ENCODE assay signal across 16 cellular contexts in the genomic region with DNA sequence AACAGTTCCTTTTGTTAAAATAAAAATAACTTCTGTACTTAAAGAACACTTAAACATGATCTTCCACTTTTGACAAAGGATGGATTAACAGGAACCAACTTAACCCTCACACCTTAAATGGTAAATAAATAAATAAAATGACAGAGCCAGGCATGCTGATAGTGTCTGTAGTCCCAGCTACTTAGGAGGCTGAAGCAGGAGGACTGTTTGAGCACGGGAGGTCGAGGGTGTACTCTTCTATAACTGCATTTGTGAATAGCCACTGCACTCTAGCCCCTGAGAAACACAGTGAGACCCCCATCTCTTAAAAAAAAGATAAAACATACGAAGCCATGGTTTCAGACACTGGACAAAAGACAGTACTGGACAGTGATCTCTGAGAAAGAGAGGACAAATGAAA. TPM values are rescaled to one million over a fixed set of nuclear protein-coding genes. Genes with fewer than 3 reads are reported as not detected.
DNase-seq lines count a peak whose midpoint lies in the region; ATAC-seq, FAIRE-seq and TF ChIP-seq lines count a peak whose summit lies in the region.
"Had no signal": no experiment of that assay in that cellular context is flagged by ENCODE, and none has a peak within 500 bp of the region (broad histone marks: within the 10 kb centered on the region; RNA-seq: fewer than 3 reads in every experiment).

No MANE protein-coding gene starts in this region.

- H3K9me2 ChIP-seq in SK-N-SH, result no peaks in the 10 kb centered on the region

- no peak for TF ChIP-seq CTCF in SK-N-SH (IDR thresholded peaks at IDR 0.05)
- TF ChIP-seq CTCF in RWPE2 (IDR thresholded peaks at IDR 0.05; ENCODE audit: poor library complexity, severe bottlenecking), result no peak
- TF ChIP-seq CTCF in neutrophil (IDR thresholded peaks at IDR 0.05), result no peak

- H3K9me3 ChIP-seq in SK-N-SH (peaks cover 19% of the 10 kb centered on the region; the same call in 1 of the 2 replicates), RWPE2 (ENCODE audit: severe bottlenecking) (peaks cover 13% of the 10 kb centered on the region), neutrophil (no peaks in the 10 kb centered on the region)

- no peak for TF ChIP-seq EP300 in SK-N-SH (IDR thresholded peaks at IDR 0.05; ENCODE audit: borderline replicate concordance in 1 of 2, low read depth in 1 of 2, low read length in 1 of 2)

- H3K36me3 ChIP-seq in SK-N-SH (replicated peaks in 1 of 2; ENCODE audit: control insufficient read depth in 1 of 2, insufficient read depth in 2 of 2, low read length in 1 of 2) (peaks cover 16 to 69% of the 10 kb centered on the region in 2 experiments), RWPE2 (ENCODE audit: low read depth) (peaks cover 75% of the 10 kb centered on the region), neutrophil (peaks cover 23% of the 10 kb centered on the region)

- ATAC-seq in SK-N-SH treated with all-trans-retinoic acid at 6 μM for 48 hours (no peak), RWPE2 (ENCODE audit: low read depth) (peak; percentile 19; the same call in 1 of the 3 replicates), HG03159 (IDR thresholded peaks at IDR 0.05; ENCODE audit: unreplicated experiment) (no peak)

- no peak for FAIRE-seq in GM12891 (lab: Jason Lieb, UNC)
- FAIRE-seq: RCC 7860 had no signal

- H3K9ac ChIP-seq in SK-N-SH, result no peak overlapping the region

- POLR2A ChIA-PET in SK-N-SH (lab: Yijun Ruan, JAX), result no interaction called here

- TF ChIP-seq POLR2A in GM12891 (IDR thresholded peaks at IDR 0.05; ENCODE audit: low read depth, low read length), result no peak

- DNase-seq in SK-N-SH (no peak), RWPE2 (ENCODE audit: low spot score) (no peak), epithelial cell of prostate (ENCODE audit: low read depth, low spot score) (no peak), GM12891 (ENCODE audit: insufficient read length, low spot score) (no peak), OCI-M2 (lab: John Stamatoyannopoulos, UW; ENCODE audit: unreplicated experiment) (no peak)
- DNase-seq: C1 segment of cervical spinal cord, DMS 273 treated with DMSO at 0.1 percent for 48 hours, H7, NCI-H1436 treated with DMSO at 0.1 percent for 48 hours, NCI-H2081, NCI-H510A treated with DMSO at 0.1 percent for 48 hours had no signal

- H4K20me1 ChIP-seq in SK-N-SH (ENCODE audit: insufficient read depth), result peaks cover 46% of the 10 kb centered on the region

- H3K4me1 ChIP-seq in SK-N-SH (ENCODE audit: control insufficient read depth in 1 of 2, insufficient read depth in 2 of 2, low read depth in 1 of 2, low read length in 1 of 2), result peaks cover 2 to 4% of the 10 kb centered on the region in 2 experiments; a peak in 2 of 4 replicates
- peaks cover 42% of the 10 kb centered on the region for H3K4me1 ChIP-seq in RWPE2 (ENCODE audit: insufficient read depth, poor library complexity, severe bottlenecking)
- no peaks in the 10 kb centered on the region for H3K4me1 ChIP-seq in neutrophil (ENCODE audit: control insufficient read depth in 1 of 2, insufficient read depth in 1 of 2, low read depth in 1 of 2, low read length in 1 of 2)

- CTCF ChIA-PET in SK-N-SH (lab: Yijun Ruan, JAX), result interaction anchor here (1.1 kb wide), 1 partner anchor 16 kb away, joined by 3 read pairs; no protein-coding TSS in a partner anchor

- H3K27me3 ChIP-seq in SK-N-SH (ENCODE audit: insufficient read depth) (no peaks in the 10 kb centered on the region), RWPE2 (ENCODE audit: insufficient read depth, poor library complexity, severe bottlenecking) (no peaks in the 10 kb centered on the region), neutrophil (no peaks in the 10 kb centered on the region)

- H3K4me3 ChIP-seq in SK-N-SH (ENCODE audit: low read depth in 2 of 2, low read length in 1 of 2), result no peak overlapping the region
- no peak overlapping the region for H3K4me3 ChIP-seq in RWPE2 (ENCODE audit: severe bottlenecking)
- H3K4me3 ChIP-seq in neutrophil (ENCODE audit: low read depth in 1 of 2, low read length in 1 of 2), result no peak overlapping the region

- no peak overlapping the region for H2AFZ ChIP-seq in SK-N-SH (ENCODE audit: low read depth)

- H3K27ac ChIP-seq in SK-N-SH (ENCODE audit: low read depth in 2 of 2, low read length in 1 of 2) (peak overlapping the region in 1 of 2 experiments; percentile 36; a peak in 2 of 4 replicates), RWPE2 (ENCODE audit: poor library complexity, severe bottlenecking) (peak overlapping the region; percentile 71), epithelial cell of prostate (peak overlapping the region; percentile 75), neutrophil (peak overlapping the region; percentile 5)
- H3K27ac ChIP-seq: 22Rv1 had no signal

- whole genome bisulfite sequencing in SK-N-SH (ENCODE audit: low lambda C conversion rate), result 100% methylated on average over 3 of the region's 3 CpGs

- peaks cover 33% of the 10 kb centered on the region for H3F3A ChIP-seq in SK-N-SH (replicated peaks; ENCODE audit: insufficient read depth)

- TF ChIP-seq RAD21 in SK-N-SH (IDR thresholded peaks at IDR 0.05; ENCODE audit: low read length), result no peak

- H3K4me2 ChIP-seq in SK-N-SH, result 0 out of 2 replicates have a peak overlapping the region, but pooled peaks have one; percentile 13

- H3K79me2 ChIP-seq in SK-N-SH (ENCODE audit: insufficient read depth), result peaks cover 99% of the 10 kb centered on the region

TF ChIP-seq in SK-N-SH, 30 proteins besides CTCF, POLR2A, EP300 and RAD21 (continues in another document):
- TF ChIP-seq JUND (IDR thresholded peaks at IDR 0.05) (no peak), GABPA (IDR thresholded peaks at IDR 0.05; ENCODE audit: low read depth) (no peak), EZH2phosphoT487 (IDR thresholded peaks at IDR 0.05; ENCODE audit: borderline replicate concordance, low read depth) (no peak), MXI1 (IDR thresholded peaks at IDR 0.05; ENCODE audit: low read depth, low read length) (no peak)
- TF ChIP-seq, protein P1, sequence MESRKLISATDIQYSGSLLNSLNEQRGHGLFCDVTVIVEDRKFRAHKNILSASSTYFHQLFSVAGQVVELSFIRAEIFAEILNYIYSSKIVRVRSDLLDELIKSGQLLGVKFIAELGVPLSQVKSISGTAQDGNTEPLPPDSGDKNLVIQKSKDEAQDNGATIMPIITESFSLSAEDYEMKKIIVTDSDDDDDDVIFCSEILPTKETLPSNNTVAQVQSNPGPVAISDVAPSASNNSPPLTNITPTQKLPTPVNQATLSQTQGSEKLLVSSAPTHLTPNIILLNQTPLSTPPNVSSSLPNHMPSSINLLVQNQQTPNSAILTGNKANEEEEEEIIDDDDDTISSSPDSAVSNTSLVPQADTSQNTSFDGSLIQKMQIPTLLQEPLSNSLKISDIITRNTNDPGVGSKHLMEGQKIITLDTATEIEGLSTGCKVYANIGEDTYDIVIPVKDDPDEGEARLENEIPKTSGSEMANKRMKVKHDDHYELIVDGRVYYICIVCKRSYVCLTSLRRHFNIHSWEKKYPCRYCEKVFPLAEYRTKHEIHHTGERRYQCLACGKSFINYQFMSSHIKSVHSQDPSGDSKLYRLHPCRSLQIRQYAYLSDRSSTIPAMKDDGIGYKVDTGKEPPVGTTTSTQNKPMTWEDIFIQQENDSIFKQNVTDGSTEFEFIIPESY (IDR thresholded peaks at IDR 0.05; ENCODE audit: borderline replicate concordance, low read depth), result no peak

TF ChIP-seq in SK-N-SH treated with all-trans-retinoic acid at 6 μM for 48 hours, 23 proteins besides CTCF, POLR2A, EP300 and RAD21 (continues in another document):
- TF ChIP-seq TOX (CRISPR knock-in tag; IDR thresholded peaks at IDR 0.05; ENCODE audit: borderline replicate concordance), result no peak
- TF ChIP-seq, protein P2, sequence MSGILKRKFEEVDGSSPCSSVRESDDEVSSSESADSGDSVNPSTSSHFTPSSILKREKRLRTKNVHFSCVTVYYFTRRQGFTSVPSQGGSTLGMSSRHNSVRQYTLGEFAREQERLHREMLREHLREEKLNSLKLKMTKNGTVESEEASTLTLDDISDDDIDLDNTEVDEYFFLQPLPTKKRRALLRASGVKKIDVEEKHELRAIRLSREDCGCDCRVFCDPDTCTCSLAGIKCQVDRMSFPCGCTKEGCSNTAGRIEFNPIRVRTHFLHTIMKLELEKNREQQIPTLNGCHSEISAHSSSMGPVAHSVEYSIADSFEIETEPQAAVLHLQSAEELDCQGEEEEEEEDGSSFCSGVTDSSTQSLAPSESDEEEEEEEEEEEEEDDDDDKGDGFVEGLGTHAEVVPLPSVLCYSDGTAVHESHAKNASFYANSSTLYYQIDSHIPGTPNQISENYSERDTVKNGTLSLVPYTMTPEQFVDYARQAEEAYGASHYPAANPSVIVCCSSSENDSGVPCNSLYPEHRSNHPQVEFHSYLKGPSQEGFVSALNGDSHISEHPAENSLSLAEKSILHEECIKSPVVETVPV (CRISPR knock-in tag; IDR thresholded peaks at IDR 0.05), result no peak
- no peak for TF ChIP-seq RARB (CRISPR knock-in tag; IDR thresholded peaks at IDR 0.05)
- TF ChIP-seq GLIS3 (CRISPR knock-in tag; IDR thresholded peaks at IDR 0.05), result no peak

TF ChIP-seq in GM12891, 5 proteins besides CTCF, POLR2A, EP300 and RAD21:
- TF ChIP-seq PAX5 (IDR thresholded peaks at IDR 0.05; ENCODE audit: insufficient read depth, low read length, severe bottlenecking), result no peak
- TF ChIP-seq SPI1 (IDR thresholded peaks at IDR 0.05; ENCODE audit: low read depth, low read length), result no peak
- no peak for TF ChIP-seq TAF1 (IDR thresholded peaks at IDR 0.05; ENCODE audit: low read depth, low read length)

RNA-seq across cellular contexts. Expression of a gene that starts 17.5 kb away (rescaled TPM):
- 53.4 and 84.4 TPM in 2 replicates for polyA plus RNA-seq in SK-N-SH (2012; rRNA removed)
- 45.2 and 55.9 TPM in 2 replicates for polyA plus RNA-seq in SK-N-SH (2012; cell fraction: cytosol; rRNA removed)
- polyA plus RNA-seq in SK-N-SH (2012; cell fraction: nucleus; rRNA removed), result 161 and 195 TPM in 2 replicates
- polyA plus RNA-seq in GM12891 (2012; ENCODE audit: low read depth, missing spikeins), result 14.3 TPM
